Comparison of ENCODE assay signal across 8 cellular contexts in the genomic region with DNA sequence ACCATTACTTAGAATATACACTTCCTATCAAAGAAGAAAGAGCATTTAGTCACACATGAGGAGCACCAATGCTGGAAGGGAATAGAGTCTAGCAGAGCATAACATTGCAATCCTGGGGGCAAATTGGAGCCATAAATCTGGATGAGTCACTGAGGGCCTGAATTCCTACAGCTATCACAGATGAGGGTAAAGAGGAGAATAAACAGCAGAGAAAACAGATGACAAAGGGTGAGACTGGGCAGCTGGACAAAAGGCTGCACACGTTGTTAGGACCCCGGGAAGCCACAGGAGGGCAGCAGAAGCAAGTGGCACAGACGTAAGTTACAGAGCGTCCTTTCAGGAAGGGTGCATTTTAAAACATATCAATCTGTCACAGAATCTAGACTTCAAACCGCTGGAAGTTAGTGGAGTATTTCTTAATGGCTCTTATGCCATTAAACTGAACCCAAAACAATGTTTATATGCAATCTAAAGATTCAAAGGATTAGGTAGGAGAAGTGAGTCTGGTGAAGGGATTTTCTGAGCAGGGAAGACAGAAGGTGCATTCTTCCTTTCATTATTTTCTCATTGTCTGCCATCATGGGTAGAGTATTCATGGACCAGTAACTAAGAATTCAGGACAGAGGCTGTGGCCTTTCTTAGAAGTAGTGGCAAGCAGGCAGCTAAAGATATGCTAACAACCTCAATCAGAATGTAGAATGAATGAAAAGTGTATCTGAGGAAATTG.
DNase-seq lines count a peak whose midpoint lies in the region; ATAC-seq, FAIRE-seq and TF ChIP-seq lines count a peak whose summit lies in the region.

No MANE protein-coding gene starts in this region.

- H3K9ac ChIP-seq in Karpas-422 (ENCODE audit: low read length) = no peak overlapping the region
- no peak overlapping the region for H3K9ac ChIP-seq in kidney (ENCODE audit: low read length in 2 of 2)

- peak; percentile 81 for TF ChIP-seq CTCF in kidney (IDR thresholded peaks at IDR 0.05; ENCODE audit: borderline replicate concordance, extremely low read depth, insufficient read depth)

- peaks cover 12% of the 10 kb centered on the region for H3K27me3 Mint-ChIP-seq in activated CD4-positive, alpha-beta T cell treated with anti-CD3 and anti-CD28 coated beads for 36 hours

- H3K4me2 ChIP-seq in Karpas-422 (ENCODE audit: low read depth, low read length, poor library complexity, severe bottlenecking) = no peak overlapping the region

- no peaks in the 10 kb centered on the region for H3K9me3 ChIP-seq in Karpas-422 (ENCODE audit: low read length)
- no peaks in the 10 kb centered on the region for H3K9me3 ChIP-seq in kidney (ENCODE audit: control insufficient read depth in 1 of 2, low read length in 2 of 2)

- POLR2A ChIA-PET in activated CD4-positive, alpha-beta T cell treated with anti-CD3 and anti-CD28 coated beads for 36 hours (lab: Charles Lee) = no interaction called here

- H3K4me1 ChIP-seq in Karpas-422 (ENCODE audit: low read length) = no peaks in the 10 kb centered on the region
- no peaks in the 10 kb centered on the region for H3K4me1 ChIP-seq in kidney (ENCODE audit: control insufficient read depth in 1 of 2, insufficient read depth in 1 of 2, low read depth in 1 of 2, low read length in 2 of 2)

- no peak overlapping the region for H3K27ac ChIP-seq in Karpas-422 (ENCODE audit: low read length)
- H3K27ac ChIP-seq in kidney (ENCODE audit: low read depth in 2 of 2, low read length in 2 of 2) = no peak overlapping the region

- no peaks in the 10 kb centered on the region for H3K9me3 Mint-ChIP-seq in activated CD4-positive, alpha-beta T cell treated with anti-CD3 and anti-CD28 coated beads for 36 hours (ENCODE audit: low read depth)

- H3K36me3 ChIP-seq in H7 (replicated peaks; ENCODE audit: control insufficient read depth, insufficient read depth, low read length) = no peaks in the 10 kb centered on the region
- no peaks in the 10 kb centered on the region for H3K36me3 ChIP-seq in Karpas-422 (ENCODE audit: insufficient read depth, low read length)
- H3K36me3 ChIP-seq in kidney (ENCODE audit: control insufficient read depth in 1 of 2, insufficient read depth in 2 of 2, low read length in 2 of 2) = no peaks in the 10 kb centered on the region

- H3K4me3 ChIP-seq in H7 (ENCODE audit: insufficient read depth, low read depth, low read length) (no peak overlapping the region), Karpas-422 (ENCODE audit: low read length) (no peak overlapping the region), kidney (ENCODE audit: low read length in 2 of 2) (no peak overlapping the region)

- no peaks in the 10 kb centered on the region for H4K20me1 ChIP-seq in Karpas-422 (ENCODE audit: insufficient read depth, low read depth, low read length)

- H3K4me1 Mint-ChIP-seq in activated CD4-positive, alpha-beta T cell treated with anti-CD3 and anti-CD28 coated beads for 36 hours = peaks cover 2% of the 10 kb centered on the region

- peak; percentile 79 for ATAC-seq in activated CD4-positive, alpha-beta T cell treated with anti-CD3 and anti-CD28 coated beads for 36 hours

- intact Hi-C loops in activated CD4-positive, alpha-beta T cell treated with anti-CD3 and anti-CD28 coated beads for 36 hours (cut with DNase I, micrococcal nuclease) = loop anchor here (1.0 to 5.0 kb wide), 6 partner anchors 27 to 548 kb away; a partner anchor contains a TSS
- intact Hi-C loops in kidney (cut with DNase I) = no loop called here

- H3K36me3 Mint-ChIP-seq in activated CD4-positive, alpha-beta T cell treated with anti-CD3 and anti-CD28 coated beads for 36 hours (ENCODE audit: low read depth) = no peaks in the 10 kb centered on the region

- DNase-seq in activated CD4-positive, alpha-beta T cell treated with anti-CD3 and anti-CD28 coated beads for 36 hours = peak; percentile 66
- no peak for DNase-seq in activated CD4-positive, alpha-beta T cell treated with anti-CD3 and anti-CD28 coated beads, Interleukin-2, amount 50 U/mL, for 4 hours
- DNase-seq in H7 (peak; percentile 32), Karpas-422 (peak; percentile 86), OCI-M1 (lab: John Stamatoyannopoulos, UW) (peak; percentile 59), brain pericyte (ENCODE audit: low read depth, low spot score) (peak; percentile 34), kidney (peak; percentile 81)
- DNase-seq in stimulated activated CD4-positive, alpha-beta T cell treated with anti-CD3 and anti-CD28 coated beads, Interleukin-1b, Interleukin-23, amount 100 ng/mL, for 48 hours = peak; percentile 39

- no peaks in the 10 kb centered on the region for H3K9me2 ChIP-seq in Karpas-422 (replicated peaks; ENCODE audit: insufficient read depth, low read length)

- no peak overlapping the region for H3K27ac Mint-ChIP-seq in activated CD4-positive, alpha-beta T cell treated with anti-CD3 and anti-CD28 coated beads for 36 hours

- no peaks in the 10 kb centered on the region for H3K27me3 ChIP-seq in H7 (ENCODE audit: control insufficient read depth, insufficient read depth, low read length)
- H3K27me3 ChIP-seq in Karpas-422 (ENCODE audit: low read length) = no peaks in the 10 kb centered on the region

- CTCF ChIA-PET in activated CD4-positive, alpha-beta T cell treated with anti-CD3 and anti-CD28 coated beads for 36 hours (lab: Charles Lee) = interaction anchor here (0.7 to 1.5 kb wide), 10 partner anchors 15 to 549 kb away, joined by 3 to 6 read pairs (median 4); no protein-coding TSS in a partner anchor

- FAIRE-seq in kidney (lab: Jason Lieb, UNC) = peak; percentile 42

- H3K79me2 ChIP-seq in Karpas-422 (ENCODE audit: low read length) = no peaks in the 10 kb centered on the region

- H3K4me3 Mint-ChIP-seq in activated CD4-positive, alpha-beta T cell treated with anti-CD3 and anti-CD28 coated beads for 36 hours = no peak overlapping the region

- no peak overlapping the region for H2AFZ ChIP-seq in Karpas-422 (ENCODE audit: low read length)

Comparison
In these comparisons a context has a peak if more than half of its experiments do, and no peak if none do; other contexts are left out.
1. DNase-seq: peak in activated CD4-positive, alpha-beta T cell treated with anti-CD3 and anti-CD28 coated beads for 36 hours (single experiment), H7 (single experiment), Karpas-422 (single experiment), OCI-M1 (single experiment), brain pericyte (single experiment), kidney (single experiment) and stimulated activated CD4-positive, alpha-beta T cell treated with anti-CD3 and anti-CD28 coated beads, Interleukin-1b, Interleukin-23, amount 100 ng/mL, for 48 hours (single experiment); none in activated CD4-positive, alpha-beta T cell treated with anti-CD3 and anti-CD28 coated beads, Interleukin-2, amount 50 U/mL, for 4 hours (0 of 2).